ENCODE assay signal across 28 cellular contexts in genomic region chr6:62670490-62671223, GRCh38.
"Had no signal": no experiment of that assay in that cellular context is flagged by ENCODE, and none has a peak within 500 bp of the region (broad histone marks: within the 10 kb centered on the region; RNA-seq: fewer than 3 reads in every experiment).

No MANE protein-coding gene starts in this region.

- H3K9me3 Mint-ChIP-seq: dendritic cell treated with granulocyte-macrophage colony-stimulating factor and Interleukin-4, amounts not matched to agents 40 ng/mL and 50 ng/mL, for 4 days; endodermal cell; mesothelial cell of epicardium had no signal

- H3K27me3 Mint-ChIP-seq: dendritic cell treated with granulocyte-macrophage colony-stimulating factor and Interleukin-4, amounts not matched to agents 40 ng/mL and 50 ng/mL, for 4 days; effector memory CD8-positive, alpha-beta T cell; naive B cell had no signal

- H3K36me3 Mint-ChIP-seq: mesothelial cell of epicardium, naive B cell had no signal

- H3K4me1 ChIP-seq: colonic mucosa, esophagus squamous epithelium, gastrocnemius medialis, heart right ventricle, left lung, lower lobe of right lung had no signal

- H3K27me3 ChIP-seq: colonic mucosa, esophagus squamous epithelium, gastrocnemius medialis, heart right ventricle, left lung had no signal

- H3K9me3 ChIP-seq: colonic mucosa, esophagus squamous epithelium, gastrocnemius medialis, lower lobe of right lung, mucosa of descending colon had no signal

- H3K4me3 ChIP-seq: colonic mucosa, esophagus squamous epithelium, gastrocnemius medialis, heart right ventricle, left lung, lower lobe of right lung, mucosa of descending colon had no signal

- H3K27ac ChIP-seq: colonic mucosa, epithelial cell of prostate, esophagus squamous epithelium, gastrocnemius medialis, heart right ventricle, left lung, lower lobe of right lung had no signal

- DNase-seq: colonic mucosa; cortex of kidney; effector CD8-positive, alpha-beta T cell; effector memory CD8-positive, alpha-beta T cell; endodermal cell; erythroblast; esophagus squamous epithelium; foreskin fibroblast; foreskin melanocyte; gastrocnemius medialis; glutamatergic neuron; head of caudate nucleus; heart right ventricle; hippocampal formation; left cardiac atrium; left lung; left ventricle myocardium superior; lower lobe of right lung; mesenchymal stem cell; mucosa of descending colon; naive B cell had no signal

- H3K27ac Mint-ChIP-seq: dendritic cell treated with granulocyte-macrophage colony-stimulating factor and Interleukin-4, amounts not matched to agents 40 ng/mL and 50 ng/mL, for 4 days; effector memory CD8-positive, alpha-beta T cell; endodermal cell; mesothelial cell of epicardium; naive B cell had no signal

- H3K36me3 ChIP-seq: colonic mucosa, esophagus squamous epithelium, gastrocnemius medialis, heart right ventricle, left lung, lower lobe of right lung had no signal

- FAIRE-seq: endometrium, islet of Langerhans, keratinocyte had no signal

- ATAC-seq: effector memory CD8-positive, alpha-beta T cell; esophagus mucosa; gastrocnemius medialis; heart right ventricle; left cardiac atrium; left lung; left ventricle myocardium superior; lower lobe of right lung; mucosa of descending colon had no signal

- H3K4me1 Mint-ChIP-seq: endodermal cell, mesothelial cell of epicardium, naive B cell had no signal

- H3K4me3 Mint-ChIP-seq: dendritic cell treated with granulocyte-macrophage colony-stimulating factor and Interleukin-4, amounts not matched to agents 40 ng/mL and 50 ng/mL, for 4 days; effector memory CD8-positive, alpha-beta T cell; endodermal cell; mesothelial cell of epicardium had no signal
